ENCODE assay signal across 21 cellular contexts in the genomic region with DNA sequence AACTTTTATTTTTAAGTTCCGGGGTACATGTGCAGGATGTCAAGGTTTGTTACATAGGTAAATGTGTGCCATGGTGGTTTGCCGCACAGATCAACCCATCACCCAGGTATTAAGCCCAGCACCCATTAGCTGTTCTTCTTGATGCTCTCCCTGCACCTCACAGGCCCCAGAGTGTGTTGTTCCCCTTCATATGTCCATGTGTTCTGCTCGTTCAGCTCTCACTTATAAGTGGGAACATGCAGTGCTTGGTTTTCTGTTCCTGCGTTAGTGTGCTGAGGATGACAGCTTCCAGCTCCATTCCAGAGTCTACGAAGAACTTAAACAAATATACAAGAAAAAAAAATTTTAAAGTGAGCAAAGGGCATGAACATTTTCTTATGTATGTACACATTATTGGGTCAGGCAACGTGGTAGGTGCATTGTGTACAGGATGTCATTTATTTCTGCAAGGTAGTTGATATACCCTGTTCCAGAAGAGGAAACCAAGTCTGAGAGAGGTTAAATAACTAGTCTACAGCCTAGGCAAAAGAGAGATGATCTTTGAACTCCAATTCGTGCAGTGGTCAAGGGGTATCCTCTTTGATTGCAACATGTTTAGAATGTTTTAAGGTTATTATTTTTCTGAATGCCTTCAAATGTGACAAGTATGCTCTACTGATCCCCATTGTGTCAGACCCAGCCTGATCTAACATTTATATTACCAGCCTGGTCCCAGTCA.
"Had no signal": no experiment of that assay in that cellular context is flagged by ENCODE, and none has a peak within 500 bp of the region (broad histone marks: within the 10 kb centered on the region; RNA-seq: fewer than 3 reads in every experiment).

No MANE protein-coding gene starts in this region.

- H2AFZ ChIP-seq: hepatocyte, parathyroid adenoma had no signal

- H3K27ac ChIP-seq: colonic mucosa, epithelial cell of prostate, gastrocnemius medialis, hepatocyte, neural progenitor cell, parathyroid adenoma, testis, tibial artery had no signal

- H3K36me3 ChIP-seq: colonic mucosa, gastrocnemius medialis, neural progenitor cell, tibial artery had no signal

- H3K4me1 ChIP-seq: colonic mucosa, parathyroid adenoma, testis, tibial artery had no signal

- H3K9ac ChIP-seq: neural progenitor cell, parathyroid adenoma had no signal

- H3K27me3 ChIP-seq: colonic mucosa, gastrocnemius medialis, hepatocyte, neural progenitor cell, testis, tibial artery had no signal

- H3K4me2 ChIP-seq: hepatocyte, neural progenitor cell had no signal

- H3K4me3 ChIP-seq: colonic mucosa, gastrocnemius medialis, hepatocyte, lung, neural progenitor cell, testis, tibial artery had no signal

- ATAC-seq: esophagus mucosa; gastrocnemius medialis; naive thymus-derived CD4-positive, alpha-beta T cell; stimulated activated effector memory CD8-positive, alpha-beta T cell treated with anti-CD3 and anti-CD28 coated beads, Interleukin-12 subunit alpha, Interleukin-12 subunit beta, amount 100 ng/mL, for 72 hours; stimulated activated naive CD8-positive, alpha-beta T cell treated with anti-CD3 and anti-CD28 coated beads, Interleukin-15, Interleukin-2, amounts not matched to agents 100 U/mL and 50 U/mL, for 24 hours had no signal

- H3K9me3 ChIP-seq: colonic mucosa, gastrocnemius medialis, testis, tibial artery had no signal

- DNase-seq: colonic mucosa; effector CD8-positive, alpha-beta T cell; endodermal cell; foreskin fibroblast; gastrocnemius medialis; head of caudate nucleus; kidney; naive thymus-derived CD4-positive, alpha-beta T cell; stimulated activated CD4-positive, alpha-beta T cell treated with anti-CD3 and anti-CD28 coated beads, Interleukin-2, amount 100 ng/mL, for 24 hours; stimulated activated CD4-positive, alpha-beta T cell treated with anti-CD3 and anti-CD28 coated beads, Interleukin-4, amount 100 ng/mL, for 24 hours; stimulated activated naive CD8-positive, alpha-beta T cell treated with anti-CD3 and anti-CD28 coated beads, Interleukin-15, Interleukin-2, amounts not matched to agents 100 U/mL and 50 U/mL, for 24 hours; substantia nigra; testis; tibial artery had no signal
